In the genomic region with DNA sequence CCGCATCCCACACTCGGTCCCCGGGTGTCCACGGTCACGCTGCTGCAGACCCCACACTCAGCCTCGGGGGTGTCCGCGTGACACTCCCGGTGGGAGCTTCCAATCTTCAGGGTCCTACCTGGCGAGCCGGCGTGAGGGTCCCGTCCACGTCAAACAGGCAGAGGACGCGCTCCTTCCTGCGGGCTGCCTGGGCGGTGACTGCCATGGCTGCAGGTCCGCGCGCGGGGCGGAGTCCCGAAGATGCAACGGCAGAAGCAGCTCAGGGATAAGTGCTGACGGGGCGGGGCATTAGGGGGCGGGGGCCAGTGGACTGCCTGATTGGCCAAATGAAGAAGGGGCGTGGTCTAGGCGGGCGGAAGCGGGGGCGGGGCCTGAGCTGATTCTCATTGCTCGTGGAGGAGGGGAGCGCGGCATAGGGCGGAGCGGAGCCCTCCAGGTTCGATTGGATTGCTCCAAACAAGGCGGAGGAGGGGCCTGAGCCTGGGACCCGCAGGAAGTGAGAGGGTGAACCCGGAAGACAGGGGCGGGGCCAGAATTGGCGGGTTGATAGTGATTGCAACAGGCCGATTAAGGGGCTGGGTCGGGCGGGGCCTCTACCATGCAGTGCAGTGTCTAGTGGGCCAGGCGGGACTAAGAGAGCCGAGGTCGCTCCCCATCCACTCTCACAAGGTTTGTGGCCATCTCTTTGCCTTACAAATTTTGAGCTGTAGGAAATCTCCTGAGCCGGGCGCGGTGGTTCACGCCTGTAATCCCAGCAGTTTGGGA, we compare ENCODE assay signal across 1 cellular context.
TF ChIP-seq lines count a peak whose summit lies in the region.

A gene (minus strand): TSS at position 240 of the 765 bp plus-strand sequence. CDS start 35 bp downstream, at position 205.

TF ChIP-seq in K562, 482 proteins besides CTCF, POLR2A, EP300 and RAD21 (continued from another document and continues in another):
- TF ChIP-seq, protein P1, sequence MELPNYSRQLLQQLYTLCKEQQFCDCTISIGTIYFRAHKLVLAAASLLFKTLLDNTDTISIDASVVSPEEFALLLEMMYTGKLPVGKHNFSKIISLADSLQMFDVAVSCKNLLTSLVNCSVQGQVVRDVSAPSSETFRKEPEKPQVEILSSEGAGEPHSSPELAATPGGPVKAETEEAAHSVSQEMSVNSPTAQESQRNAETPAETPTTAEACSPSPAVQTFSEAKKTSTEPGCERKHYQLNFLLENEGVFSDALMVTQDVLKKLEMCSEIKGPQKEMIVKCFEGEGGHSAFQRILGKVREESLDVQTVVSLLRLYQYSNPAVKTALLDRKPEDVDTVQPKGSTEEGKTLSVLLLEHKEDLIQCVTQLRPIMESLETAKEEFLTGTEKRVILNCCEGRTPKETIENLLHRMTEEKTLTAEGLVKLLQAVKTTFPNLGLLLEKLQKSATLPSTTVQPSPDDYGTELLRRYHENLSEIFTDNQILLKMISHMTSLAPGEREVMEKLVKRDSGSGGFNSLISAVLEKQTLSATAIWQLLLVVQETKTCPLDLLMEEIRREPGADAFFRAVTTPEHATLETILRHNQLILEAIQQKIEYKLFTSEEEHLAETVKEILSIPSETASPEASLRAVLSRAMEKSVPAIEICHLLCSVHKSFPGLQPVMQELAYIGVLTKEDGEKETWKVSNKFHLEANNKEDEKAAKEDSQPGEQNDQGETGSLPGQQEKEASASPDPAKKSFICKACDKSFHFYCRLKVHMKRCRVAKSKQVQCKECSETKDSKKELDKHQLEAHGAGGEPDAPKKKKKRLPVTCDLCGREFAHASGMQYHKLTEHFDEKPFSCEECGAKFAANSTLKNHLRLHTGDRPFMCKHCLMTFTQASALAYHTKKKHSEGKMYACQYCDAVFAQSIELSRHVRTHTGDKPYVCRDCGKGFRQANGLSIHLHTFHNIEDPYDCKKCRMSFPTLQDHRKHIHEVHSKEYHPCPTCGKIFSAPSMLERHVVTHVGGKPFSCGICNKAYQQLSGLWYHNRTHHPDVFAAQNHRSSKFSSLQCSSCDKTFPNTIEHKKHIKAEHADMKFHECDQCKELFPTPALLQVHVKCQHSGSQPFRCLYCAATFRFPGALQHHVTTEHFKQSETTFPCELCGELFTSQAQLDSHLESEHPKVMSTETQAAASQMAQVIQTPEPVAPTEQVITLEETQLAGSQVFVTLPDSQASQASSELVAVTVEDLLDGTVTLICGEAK (IDR thresholded peaks at IDR 0.05): peak; percentile 71
- TF ChIP-seq, protein P1 (CRISPR knock-in tag; IDR thresholded peaks at IDR 0.05): no peak
- TF ChIP-seq NEUROD1 (IDR thresholded peaks at IDR 0.05; ENCODE audit: borderline replicate concordance, low read depth, low read length, partially characterized antibody) (no peak), ELF2 (CRISPR knock-in tag; IDR thresholded peaks at IDR 0.05) (peak; percentile 81), EP400 (IDR thresholded peaks at IDR 0.05) (peak; percentile 82), RCOR1 (IDR thresholded peaks at IDR 0.05; ENCODE audit: borderline replicate concordance in 1 of 2, low read depth in 2 of 2, low read length in 2 of 2) (peak in 1 of 2 experiments; percentile 23; a peak in 1 of 4 replicates), ZNF778 (CRISPR knock-in tag; IDR thresholded peaks at IDR 0.05) (no peak), SOX6 (IDR thresholded peaks at IDR 0.05) (no peak), NCOA4 (IDR thresholded peaks at IDR 0.05; ENCODE audit: partially characterized antibody) (no peak), HDAC6 (IDR thresholded peaks at IDR 0.05; ENCODE audit: low read depth, low read length) (no peak), POU5F1 (IDR thresholded peaks at IDR 0.05; ENCODE audit: borderline replicate concordance, low read depth, low read length, partially characterized antibody) (no peak), CEBPG (CRISPR knock-in tag; IDR thresholded peaks at IDR 0.05) (peak; percentile 84), CEBPG (tag; conservative IDR thresholded peaks at IDR 0.05 in 1 of 2, IDR thresholded peaks at IDR 0.05 in 1 of 2) (peak; percentile 65 to 66), CREM (IDR thresholded peaks at IDR 0.05; ENCODE audit: low read depth) (peak; percentile 10)
- TF ChIP-seq, protein P2, sequence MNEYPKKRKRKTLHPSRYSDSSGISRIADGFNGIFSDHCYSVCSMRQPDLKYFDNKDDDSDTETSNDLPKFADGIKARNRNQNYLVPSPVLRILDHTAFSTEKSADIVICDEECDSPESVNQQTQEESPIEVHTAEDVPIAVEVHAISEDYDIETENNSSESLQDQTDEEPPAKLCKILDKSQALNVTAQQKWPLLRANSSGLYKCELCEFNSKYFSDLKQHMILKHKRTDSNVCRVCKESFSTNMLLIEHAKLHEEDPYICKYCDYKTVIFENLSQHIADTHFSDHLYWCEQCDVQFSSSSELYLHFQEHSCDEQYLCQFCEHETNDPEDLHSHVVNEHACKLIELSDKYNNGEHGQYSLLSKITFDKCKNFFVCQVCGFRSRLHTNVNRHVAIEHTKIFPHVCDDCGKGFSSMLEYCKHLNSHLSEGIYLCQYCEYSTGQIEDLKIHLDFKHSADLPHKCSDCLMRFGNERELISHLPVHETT (CRISPR knock-in tag; conservative IDR thresholded peaks at IDR 0.05 in 1 of 2, IDR thresholded peaks at IDR 0.05 in 1 of 2): no peak
- TF ChIP-seq, protein P3, sequence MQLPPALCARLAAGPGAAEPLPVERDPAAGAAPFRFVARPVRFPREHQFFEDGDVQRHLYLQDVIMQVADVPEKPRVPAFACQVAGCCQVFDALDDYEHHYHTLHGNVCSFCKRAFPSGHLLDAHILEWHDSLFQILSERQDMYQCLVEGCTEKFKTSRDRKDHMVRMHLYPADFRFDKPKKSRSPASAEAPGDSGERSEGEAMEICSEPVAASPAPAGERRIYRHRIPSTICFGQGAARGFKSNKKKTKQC (CRISPR knock-in tag; IDR thresholded peaks at IDR 0.05): 0 out of 2 replicates have a peak, but pooled peaks have one; percentile 59
- TF ChIP-seq, protein P4, sequence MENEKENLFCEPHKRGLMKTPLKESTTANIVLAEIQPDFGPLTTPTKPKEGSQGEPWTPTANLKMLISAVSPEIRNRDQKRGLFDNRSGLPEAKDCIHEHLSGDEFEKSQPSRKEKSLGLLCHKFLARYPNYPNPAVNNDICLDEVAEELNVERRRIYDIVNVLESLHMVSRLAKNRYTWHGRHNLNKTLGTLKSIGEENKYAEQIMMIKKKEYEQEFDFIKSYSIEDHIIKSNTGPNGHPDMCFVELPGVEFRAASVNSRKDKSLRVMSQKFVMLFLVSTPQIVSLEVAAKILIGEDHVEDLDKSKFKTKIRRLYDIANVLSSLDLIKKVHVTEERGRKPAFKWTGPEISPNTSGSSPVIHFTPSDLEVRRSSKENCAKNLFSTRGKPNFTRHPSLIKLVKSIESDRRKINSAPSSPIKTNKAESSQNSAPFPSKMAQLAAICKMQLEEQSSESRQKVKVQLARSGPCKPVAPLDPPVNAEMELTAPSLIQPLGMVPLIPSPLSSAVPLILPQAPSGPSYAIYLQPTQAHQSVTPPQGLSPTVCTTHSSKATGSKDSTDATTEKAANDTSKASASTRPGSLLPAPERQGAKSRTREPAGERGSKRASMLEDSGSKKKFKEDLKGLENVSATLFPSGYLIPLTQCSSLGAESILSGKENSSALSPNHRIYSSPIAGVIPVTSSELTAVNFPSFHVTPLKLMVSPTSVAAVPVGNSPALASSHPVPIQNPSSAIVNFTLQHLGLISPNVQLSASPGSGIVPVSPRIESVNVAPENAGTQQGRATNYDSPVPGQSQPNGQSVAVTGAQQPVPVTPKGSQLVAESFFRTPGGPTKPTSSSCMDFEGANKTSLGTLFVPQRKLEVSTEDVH (IDR thresholded peaks at IDR 0.05; ENCODE audit: low read depth, partially characterized antibody): peak; percentile 88
- TF ChIP-seq, protein P5, sequence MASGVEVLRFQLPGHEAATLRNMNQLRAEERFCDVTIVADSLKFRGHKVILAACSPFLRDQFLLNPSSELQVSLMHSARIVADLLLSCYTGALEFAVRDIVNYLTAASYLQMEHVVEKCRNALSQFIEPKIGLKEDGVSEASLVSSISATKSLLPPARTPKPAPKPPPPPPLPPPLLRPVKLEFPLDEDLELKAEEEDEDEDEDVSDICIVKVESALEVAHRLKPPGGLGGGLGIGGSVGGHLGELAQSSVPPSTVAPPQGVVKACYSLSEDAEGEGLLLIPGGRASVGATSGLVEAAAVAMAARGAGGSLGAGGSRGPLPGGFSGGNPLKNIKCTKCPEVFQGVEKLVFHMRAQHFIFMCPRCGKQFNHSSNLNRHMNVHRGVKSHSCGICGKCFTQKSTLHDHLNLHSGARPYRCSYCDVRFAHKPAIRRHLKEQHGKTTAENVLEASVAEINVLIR (CRISPR knock-in tag; IDR thresholded peaks at IDR 0.05): no peak
- TF ChIP-seq, protein P6, sequence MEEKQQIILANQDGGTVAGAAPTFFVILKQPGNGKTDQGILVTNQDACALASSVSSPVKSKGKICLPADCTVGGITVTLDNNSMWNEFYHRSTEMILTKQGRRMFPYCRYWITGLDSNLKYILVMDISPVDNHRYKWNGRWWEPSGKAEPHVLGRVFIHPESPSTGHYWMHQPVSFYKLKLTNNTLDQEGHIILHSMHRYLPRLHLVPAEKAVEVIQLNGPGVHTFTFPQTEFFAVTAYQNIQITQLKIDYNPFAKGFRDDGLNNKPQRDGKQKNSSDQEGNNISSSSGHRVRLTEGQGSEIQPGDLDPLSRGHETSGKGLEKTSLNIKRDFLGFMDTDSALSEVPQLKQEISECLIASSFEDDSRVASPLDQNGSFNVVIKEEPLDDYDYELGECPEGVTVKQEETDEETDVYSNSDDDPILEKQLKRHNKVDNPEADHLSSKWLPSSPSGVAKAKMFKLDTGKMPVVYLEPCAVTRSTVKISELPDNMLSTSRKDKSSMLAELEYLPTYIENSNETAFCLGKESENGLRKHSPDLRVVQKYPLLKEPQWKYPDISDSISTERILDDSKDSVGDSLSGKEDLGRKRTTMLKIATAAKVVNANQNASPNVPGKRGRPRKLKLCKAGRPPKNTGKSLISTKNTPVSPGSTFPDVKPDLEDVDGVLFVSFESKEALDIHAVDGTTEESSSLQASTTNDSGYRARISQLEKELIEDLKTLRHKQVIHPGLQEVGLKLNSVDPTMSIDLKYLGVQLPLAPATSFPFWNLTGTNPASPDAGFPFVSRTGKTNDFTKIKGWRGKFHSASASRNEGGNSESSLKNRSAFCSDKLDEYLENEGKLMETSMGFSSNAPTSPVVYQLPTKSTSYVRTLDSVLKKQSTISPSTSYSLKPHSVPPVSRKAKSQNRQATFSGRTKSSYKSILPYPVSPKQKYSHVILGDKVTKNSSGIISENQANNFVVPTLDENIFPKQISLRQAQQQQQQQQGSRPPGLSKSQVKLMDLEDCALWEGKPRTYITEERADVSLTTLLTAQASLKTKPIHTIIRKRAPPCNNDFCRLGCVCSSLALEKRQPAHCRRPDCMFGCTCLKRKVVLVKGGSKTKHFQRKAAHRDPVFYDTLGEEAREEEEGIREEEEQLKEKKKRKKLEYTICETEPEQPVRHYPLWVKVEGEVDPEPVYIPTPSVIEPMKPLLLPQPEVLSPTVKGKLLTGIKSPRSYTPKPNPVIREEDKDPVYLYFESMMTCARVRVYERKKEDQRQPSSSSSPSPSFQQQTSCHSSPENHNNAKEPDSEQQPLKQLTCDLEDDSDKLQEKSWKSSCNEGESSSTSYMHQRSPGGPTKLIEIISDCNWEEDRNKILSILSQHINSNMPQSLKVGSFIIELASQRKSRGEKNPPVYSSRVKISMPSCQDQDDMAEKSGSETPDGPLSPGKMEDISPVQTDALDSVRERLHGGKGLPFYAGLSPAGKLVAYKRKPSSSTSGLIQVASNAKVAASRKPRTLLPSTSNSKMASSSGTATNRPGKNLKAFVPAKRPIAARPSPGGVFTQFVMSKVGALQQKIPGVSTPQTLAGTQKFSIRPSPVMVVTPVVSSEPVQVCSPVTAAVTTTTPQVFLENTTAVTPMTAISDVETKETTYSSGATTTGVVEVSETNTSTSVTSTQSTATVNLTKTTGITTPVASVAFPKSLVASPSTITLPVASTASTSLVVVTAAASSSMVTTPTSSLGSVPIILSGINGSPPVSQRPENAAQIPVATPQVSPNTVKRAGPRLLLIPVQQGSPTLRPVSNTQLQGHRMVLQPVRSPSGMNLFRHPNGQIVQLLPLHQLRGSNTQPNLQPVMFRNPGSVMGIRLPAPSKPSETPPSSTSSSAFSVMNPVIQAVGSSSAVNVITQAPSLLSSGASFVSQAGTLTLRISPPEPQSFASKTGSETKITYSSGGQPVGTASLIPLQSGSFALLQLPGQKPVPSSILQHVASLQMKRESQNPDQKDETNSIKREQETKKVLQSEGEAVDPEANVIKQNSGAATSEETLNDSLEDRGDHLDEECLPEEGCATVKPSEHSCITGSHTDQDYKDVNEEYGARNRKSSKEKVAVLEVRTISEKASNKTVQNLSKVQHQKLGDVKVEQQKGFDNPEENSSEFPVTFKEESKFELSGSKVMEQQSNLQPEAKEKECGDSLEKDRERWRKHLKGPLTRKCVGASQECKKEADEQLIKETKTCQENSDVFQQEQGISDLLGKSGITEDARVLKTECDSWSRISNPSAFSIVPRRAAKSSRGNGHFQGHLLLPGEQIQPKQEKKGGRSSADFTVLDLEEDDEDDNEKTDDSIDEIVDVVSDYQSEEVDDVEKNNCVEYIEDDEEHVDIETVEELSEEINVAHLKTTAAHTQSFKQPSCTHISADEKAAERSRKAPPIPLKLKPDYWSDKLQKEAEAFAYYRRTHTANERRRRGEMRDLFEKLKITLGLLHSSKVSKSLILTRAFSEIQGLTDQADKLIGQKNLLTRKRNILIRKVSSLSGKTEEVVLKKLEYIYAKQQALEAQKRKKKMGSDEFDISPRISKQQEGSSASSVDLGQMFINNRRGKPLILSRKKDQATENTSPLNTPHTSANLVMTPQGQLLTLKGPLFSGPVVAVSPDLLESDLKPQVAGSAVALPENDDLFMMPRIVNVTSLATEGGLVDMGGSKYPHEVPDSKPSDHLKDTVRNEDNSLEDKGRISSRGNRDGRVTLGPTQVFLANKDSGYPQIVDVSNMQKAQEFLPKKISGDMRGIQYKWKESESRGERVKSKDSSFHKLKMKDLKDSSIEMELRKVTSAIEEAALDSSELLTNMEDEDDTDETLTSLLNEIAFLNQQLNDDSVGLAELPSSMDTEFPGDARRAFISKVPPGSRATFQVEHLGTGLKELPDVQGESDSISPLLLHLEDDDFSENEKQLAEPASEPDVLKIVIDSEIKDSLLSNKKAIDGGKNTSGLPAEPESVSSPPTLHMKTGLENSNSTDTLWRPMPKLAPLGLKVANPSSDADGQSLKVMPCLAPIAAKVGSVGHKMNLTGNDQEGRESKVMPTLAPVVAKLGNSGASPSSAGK (IDR thresholded peaks at IDR 0.05): peak; percentile 59; the same call in 1 of the 2 replicates
